Comparison of ENCODE assay signal across 1 cellular context in genomic region chr2:125227843-125228392, GRCh38.
TF ChIP-seq lines count a peak whose summit lies in the region.

No MANE protein-coding gene starts in this region.

TF ChIP-seq in WTC11, 78 proteins besides CTCF, POLR2A, EP300 and RAD21 (continued from another document):
- TF ChIP-seq, protein P1, sequence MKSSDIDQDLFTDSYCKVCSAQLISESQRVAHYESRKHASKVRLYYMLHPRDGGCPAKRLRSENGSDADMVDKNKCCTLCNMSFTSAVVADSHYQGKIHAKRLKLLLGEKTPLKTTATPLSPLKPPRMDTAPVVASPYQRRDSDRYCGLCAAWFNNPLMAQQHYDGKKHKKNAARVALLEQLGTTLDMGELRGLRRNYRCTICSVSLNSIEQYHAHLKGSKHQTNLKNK (CRISPR knock-in tag; IDR thresholded peaks at IDR 0.05): no peak
- TF ChIP-seq ZNF232 (CRISPR knock-in tag; IDR thresholded peaks at IDR 0.05) (no peak), PRRX2 (CRISPR knock-in tag; IDR thresholded peaks at IDR 0.05) (no peak), ZNF263 (CRISPR knock-in tag; IDR thresholded peaks at IDR 0.05; ENCODE audit: low read depth) (no peak)
TF ChIP-seq in WTC11: peak in this region for 0.
